In genomic region chr6:107444277-107444676, GRCh38 we compare ENCODE assay signal across 18 cellular contexts. TPM values are rescaled to one million over a fixed set of nuclear protein-coding genes. Genes with fewer than 3 reads are reported as not detected.
"Had no signal": no experiment of that assay in that cellular context is flagged by ENCODE, and none has a peak within 500 bp of the region (broad histone marks: within the 10 kb centered on the region; RNA-seq: fewer than 3 reads in every experiment).

No MANE protein-coding gene starts in this region.

- H3K36me3 ChIP-seq: gastrocnemius medialis, heart right ventricle had no signal

- H3K27ac ChIP-seq: gastrocnemius medialis, heart right ventricle, psoas muscle, right lobe of liver, stomach had no signal

- DNase-seq: effector memory CD4-positive, alpha-beta T cell; gastrocnemius medialis; heart right ventricle; islet precursor cell; mammary epithelial cell; midbrain; naive B cell; nephron progenitor cell; psoas muscle; retina; right lobe of liver; stimulated activated CD4-positive, alpha-beta T cell treated with anti-CD3 and anti-CD28 coated beads, Interleukin-2, amount 100 ng/mL, for 24 hours; stimulated activated naive CD4-positive, alpha-beta T cell; stomach; substantia nigra; trophoblast cell had no signal

- H3K27me3 Mint-ChIP-seq: naive B cell had no signal

- H3K4me3 ChIP-seq: gastrocnemius medialis, heart right ventricle, psoas muscle, right lobe of liver, stomach had no signal

- H3K4me1 ChIP-seq: right lobe of liver, stomach had no signal

- H3K27me3 ChIP-seq: gastrocnemius medialis, heart right ventricle, right lobe of liver, stomach had no signal

- H3K4me3 Mint-ChIP-seq: nephron progenitor cell had no signal

- H3K27ac Mint-ChIP-seq: naive B cell, nephron progenitor cell had no signal

- ATAC-seq: esophagus mucosa, gastrocnemius medialis, heart right ventricle, left lobe of liver, psoas muscle, right lobe of liver had no signal

RNA-seq across cellular contexts. Expression of gene SOBP, which starts 45.6 kb away (rescaled TPM):
- polyA plus RNA-seq: mammary epithelial cell had no signal
